8 cellular contexts compared by ENCODE assay signal in the genomic region with DNA sequence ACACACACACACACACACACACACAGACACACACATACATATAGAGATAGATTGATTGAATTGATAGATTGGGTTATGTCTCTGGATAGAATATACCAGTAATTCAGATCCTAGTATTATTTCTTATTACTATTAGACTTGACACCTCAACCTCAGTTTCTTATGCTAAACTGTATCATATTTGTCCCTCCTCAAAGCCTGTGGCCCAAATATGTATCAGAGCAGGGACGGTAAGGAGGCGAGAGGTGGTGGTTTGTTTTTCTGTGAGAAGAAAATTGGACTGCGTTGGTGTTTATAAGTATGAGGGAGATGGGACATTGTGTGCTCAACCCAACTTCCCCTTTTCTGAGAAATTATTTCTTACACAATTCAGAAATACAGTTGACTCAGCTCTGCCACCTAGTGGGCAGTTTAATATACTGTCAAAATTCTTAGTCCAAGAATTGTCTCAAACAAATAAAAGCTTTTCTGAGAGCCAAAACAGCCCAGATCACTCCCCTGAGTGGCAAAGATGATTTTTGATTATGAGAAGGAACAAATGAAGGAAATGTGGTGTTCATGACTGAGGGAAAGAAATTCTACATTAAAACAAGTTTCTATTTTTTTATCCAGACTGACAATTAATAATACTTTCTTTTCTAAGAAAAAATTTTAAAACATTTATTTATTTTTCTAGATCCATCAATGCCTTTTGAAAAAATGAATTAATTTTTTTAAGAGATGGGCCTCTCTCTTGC. TPM values are rescaled to one million over a fixed set of nuclear protein-coding genes. Genes with fewer than 3 reads are reported as not detected.
DNase-seq lines count a peak whose midpoint lies in the region; ATAC-seq and TF ChIP-seq lines count a peak whose summit lies in the region.

No MANE protein-coding gene starts in this region.

- H3K4me3 Mint-ChIP-seq in CD14-positive monocyte (peak overlapping the region; percentile 63 to 66), brain (peak overlapping the region in 3 of 5 experiments; percentile 0 to 61 (median 54)), immature natural killer cell (peak overlapping the region; percentile 69 to 86 (median 80))

- H3K9me3 ChIP-seq in GM23248 (ENCODE audit: low read depth), result no peaks in the 10 kb centered on the region

- peak overlapping the region; percentile 53 for H3K4me2 ChIP-seq in GM23248 (ENCODE audit: unreplicated experiment)

- H3K27me3 Mint-ChIP-seq in CD14-positive monocyte (ENCODE audit: low read depth in 3 of 3) (peaks cover 0 to 2% (median 0%) of the 10 kb centered on the region in 3 donors), brain (no peaks in the 10 kb centered on the region), immature natural killer cell (ENCODE audit: low read depth in 3 of 3) (peaks cover 0 to 9% (median 5%) of the 10 kb centered on the region in 3 donors)

- H3K36me3 Mint-ChIP-seq in CD14-positive monocyte, result no peaks in the 10 kb centered on the region
- H3K36me3 Mint-ChIP-seq in brain, result no peaks in the 10 kb centered on the region
- H3K36me3 Mint-ChIP-seq in immature natural killer cell, result peaks cover 0 to 4% (median 0%) of the 10 kb centered on the region in 3 donors

- DNase-seq in CD14-positive monocyte (ENCODE audit: low spot score) (peak; percentile 56), GM23248 (peak; percentile 82), NCI-H2029 (lab: John Stamatoyannopoulos, UW) (peak; percentile 56), T-helper 9 cell (peak; percentile 71), immature natural killer cell (peak; percentile 78 to 87 (median 83)), smooth muscle cell of the brain vasculature (ENCODE audit: low read depth, low spot score) (peak; percentile 87)

- H3K9me3 Mint-ChIP-seq in CD14-positive monocyte, result no peaks in the 10 kb centered on the region
- no peaks in the 10 kb centered on the region for H3K9me3 Mint-ChIP-seq in brain
- H3K9me3 Mint-ChIP-seq in immature natural killer cell, result no peaks in the 10 kb centered on the region

- no peak overlapping the region for H3K4me3 ChIP-seq in GM23248

- no peaks in the 10 kb centered on the region for H3K9me2 ChIP-seq in GM23248 (ENCODE audit: insufficient read depth)

- WGBS in GM23248 (ENCODE audit: low coverage in 1 of 2, low lambda C conversion rate in 2 of 2, missing lambda C conversion rate in 2 of 2), 2 experiments, result 0 to 1% methylated on average over 3 of the region's 3 CpGs

- H3K4me1 Mint-ChIP-seq in CD14-positive monocyte (peaks cover 28% of the 10 kb centered on the region), brain (peaks cover 26% of the 10 kb centered on the region), immature natural killer cell (peaks cover 27 to 33% of the 10 kb centered on the region in 2 donors)

- no peaks in the 10 kb centered on the region for H3K36me3 ChIP-seq in GM23248 (ENCODE audit: low read depth)

- no peak overlapping the region for H3K9ac ChIP-seq in GM23248

- H3K27ac ChIP-seq in GM23248, result no peak overlapping the region

- H2AFZ ChIP-seq in GM23248, result peak overlapping the region; percentile 84

- TF ChIP-seq CTCF in CD14-positive monocyte (IDR thresholded peaks at IDR 0.05) (peak; percentile 83), brain (conservative IDR thresholded peaks at IDR 0.05) (peak; percentile 84 to 85)

- H4K20me1 ChIP-seq in GM23248 (ENCODE audit: insufficient read depth), result no peaks in the 10 kb centered on the region

- H3K4me1 ChIP-seq in GM23248 (ENCODE audit: insufficient read depth), result 0 out of 2 replicates have a peak, but pooled peaks cover 3% of the 10 kb centered on the region

- intact Hi-C loops in CD14-positive monocyte (cut with micrococcal nuclease), result no loop called here

- ATAC-seq in GM21717 (IDR thresholded peaks at IDR 0.05; ENCODE audit: unreplicated experiment), result no peak

- H3K27ac Mint-ChIP-seq in CD14-positive monocyte, result peak overlapping the region; percentile 81 to 95 (median 91)
- peak overlapping the region; percentile 23 to 80 (median 48) for H3K27ac Mint-ChIP-seq in brain
- H3K27ac Mint-ChIP-seq in immature natural killer cell, result peak overlapping the region; percentile 73 to 91 (median 87)

- peaks cover 6% of the 10 kb centered on the region; the same call in 1 of the 2 replicates for H3F3A ChIP-seq in GM23248 (ENCODE audit: insufficient read depth)

- no peaks in the 10 kb centered on the region for H3K79me2 ChIP-seq in GM23248 (ENCODE audit: insufficient read depth)

- in situ Hi-C loops in GM23248 (cut with MboI), result no loop called here

- no peaks in the 10 kb centered on the region for H3K27me3 ChIP-seq in GM23248 (replicated peaks; ENCODE audit: insufficient read depth)

RNA-seq across cellular contexts. Expression of gene TXNIP, which starts 10.8 kb away (rescaled TPM):
- polyA plus RNA-seq in CD14-positive monocyte (100 to 1,000 TPM; 640 to 844 TPM), GM23248 (2016; fragmentation: Nextera tagmentation; extraction: Ambion mirVana) (169 and 180 TPM in 2 replicates), brain (ENCODE audit: insufficient read depth, low read depth, low replicate concordance) (115 TPM), immature natural killer cell (1,000 to 10,000 TPM; 3,408 to 4,367 (median 4,229) TPM)
- 221 and 263 TPM in 2 replicates for total RNA-seq in GM23248 (2014; rRNA removed; shearing (Covaris generic))

RNA-seq across cellular contexts. Expression of gene HJV, which starts 14.3 kb away (rescaled TPM):
- not detected for polyA plus RNA-seq in CD14-positive monocyte
- total RNA-seq in GM23248 (2014; rRNA removed; shearing (Covaris generic)), result not detected in 2 replicates
- polyA plus RNA-seq in GM23248 (2016; fragmentation: Nextera tagmentation; extraction: Ambion mirVana), result not detected in 2 replicates
- polyA plus RNA-seq in brain (ENCODE audit: insufficient read depth, low read depth, low replicate concordance), result not detected
- not detected for polyA plus RNA-seq in immature natural killer cell

RNA-seq across cellular contexts. Expression of gene POLR3GL, which starts 42.7 kb away (rescaled TPM):
- polyA plus RNA-seq in CD14-positive monocyte (10 to 100 TPM; 36.2 to 39.0 TPM), GM23248 (2016; fragmentation: Nextera tagmentation; extraction: Ambion mirVana) (34.7 and 37.9 TPM in 2 replicates), brain (ENCODE audit: insufficient read depth, low read depth, low replicate concordance) (47.1 TPM), immature natural killer cell (100 to 1,000 TPM; 112 to 207 (median 119) TPM)
- 17.4 and 24.2 TPM in 2 replicates for total RNA-seq in GM23248 (2014; rRNA removed; shearing (Covaris generic))

RNA-seq across cellular contexts. Expression of gene ANKRD34A, which starts 42.8 kb away (rescaled TPM):
- polyA plus RNA-seq in CD14-positive monocyte (not detected), GM23248 (2016; fragmentation: Nextera tagmentation; extraction: Ambion mirVana) (1.9 and 2.3 TPM in 2 replicates), brain (ENCODE audit: insufficient read depth, low read depth, low replicate concordance) (7.3 TPM), immature natural killer cell (under 1 TPM in 2 of 3 donors, not detected in 1; 0.11 to 0.55 TPM)
- total RNA-seq in GM23248 (2014; rRNA removed; shearing (Covaris generic)), result 0.25 and 1.3 TPM in 2 replicates

RNA-seq across cellular contexts. Expression of gene LIX1L, which starts 49.4 kb away (rescaled TPM):
- polyA plus RNA-seq in CD14-positive monocyte (1 to 10 TPM; 6.3 to 8.5 TPM), GM23248 (2016; fragmentation: Nextera tagmentation; extraction: Ambion mirVana) (18.3 TPM in 2 replicates), brain (ENCODE audit: insufficient read depth, low read depth, low replicate concordance) (23.2 TPM), immature natural killer cell (10 to 100 TPM; 17.9 to 28.0 (median 20.7) TPM)
- 26.1 and 36.5 TPM in 2 replicates for total RNA-seq in GM23248 (2014; rRNA removed; shearing (Covaris generic))

Comparison
In these comparisons a context has a peak if more than half of its experiments do, and no peak if none do; other contexts are left out.
1. RNA of gene TXNIP, which starts 10.8 kb away (polyA plus RNA-seq): 3,408 to 4,367 TPM in immature natural killer cell; 640 to 844 TPM in CD14-positive monocyte, 169 to 180 TPM in GM23248 and 115 TPM in brain (single experiment); every median in the first group is over 4 times any median in the second.
2. Peak in every context shown above with its lines, with median percentiles within 50 percentile points of each other: DNase-seq, H3K27ac Mint-ChIP-seq and H3K4me3 Mint-ChIP-seq.